Comparison of ENCODE assay signal across 19 cellular contexts in genomic region chr15:65259367-65259781, GRCh38. TPM values are rescaled to one million over a fixed set of nuclear protein-coding genes. Genes with fewer than 3 reads are reported as not detected.
DNase-seq lines count a peak whose midpoint lies in the region; ATAC-seq and TF ChIP-seq lines count a peak whose summit lies in the region.
"Had no signal": no experiment of that assay in that cellular context is flagged by ENCODE, and none has a peak within 500 bp of the region (broad histone marks: within the 10 kb centered on the region; RNA-seq: fewer than 3 reads in every experiment).

No MANE protein-coding gene starts in this region.

- CTCF ChIA-PET in naive thymus-derived CD4-positive, alpha-beta T cell (lab: Charles Lee) = interaction anchor here (0.8 kb wide), 2 partner anchors 12 to 595 kb away, joined by 3 read pairs; no protein-coding TSS in a partner anchor
- CTCF ChIA-PET in activated naive CD4-positive, alpha-beta T cell treated with anti-CD3 and anti-CD28 coated beads, Interleukin-2, amount 10 ng/mL, durations not matched to agents 7 days and 5 days (lab: Charles Lee) = interaction anchor here (1.3 to 2.0 kb wide), 2 partner anchors 10 to 12 kb away, joined by 4 read pairs; no protein-coding TSS in a partner anchor

- no peak overlapping the region for H2AFZ ChIP-seq in GM23248

- intact Hi-C loops in heart left ventricle (cut with DNase I) = no loop called here
- intact Hi-C loops in naive thymus-derived CD4-positive, alpha-beta T cell (cut with micrococcal nuclease) = no loop called here

- no peaks in the 10 kb centered on the region for H4K20me1 ChIP-seq in GM23248 (ENCODE audit: insufficient read depth)

- 47 to 56% methylated on average over 7 of the region's 7 CpGs for WGBS in GM23248 (ENCODE audit: low coverage in 1 of 2, low lambda C conversion rate in 2 of 2, missing lambda C conversion rate in 2 of 2), 2 experiments
- WGBS in heart left ventricle, 4 donors = 81 to 90% (median 86%) methylated on average over 7 of the region's 7 CpGs

- DNase-seq in GM23248 = peak; percentile 44
- peak in 1 of 5 donors; percentile 50 for DNase-seq in heart left ventricle
- DNase-seq in mucosa of gallbladder (ENCODE audit: low spot score) = peak; percentile 48
- DNase-seq in naive thymus-derived CD4-positive, alpha-beta T cell = no peak
- no peak for DNase-seq in NCI-H510A (lab: John Stamatoyannopoulos, UW)
- no peak for DNase-seq in activated naive CD4-positive, alpha-beta T cell treated with anti-CD3 and anti-CD28 coated beads, Interleukin-2, amount 10 ng/mL, durations not matched to agents 7 days and 5 days
- DNase-seq: Calu3; immature natural killer cell; SHP77 treated with DMSO at 0.1 percent for 48 hours; stimulated activated naive CD4-positive, alpha-beta T cell treated with Interleukin-2 at 50 U/mL for 16 hours; T-helper 17 cell had no signal

- in situ Hi-C loops in GM23248 (cut with MboI) = no loop called here

- H3K9me3 Mint-ChIP-seq in naive thymus-derived CD4-positive, alpha-beta T cell = no peaks in the 10 kb centered on the region
- no peaks in the 10 kb centered on the region for H3K9me3 Mint-ChIP-seq in activated naive CD4-positive, alpha-beta T cell treated with anti-CD3 and anti-CD28 coated beads, Interleukin-2, amount 10 ng/mL, durations not matched to agents 7 days and 5 days
- H3K9me3 Mint-ChIP-seq: immature natural killer cell, WTC11 had no signal

- POLR2A ChIA-PET in naive thymus-derived CD4-positive, alpha-beta T cell (lab: Charles Lee) = no interaction called here

- no peaks in the 10 kb centered on the region for H3K9me2 ChIP-seq in GM23248 (ENCODE audit: insufficient read depth)

- peaks cover 6% of the 10 kb centered on the region; the same call in 1 of the 2 replicates for H3K4me1 ChIP-seq in GM23248 (ENCODE audit: insufficient read depth)
- peaks cover 0 to 30% (median 2%) of the 10 kb centered on the region in 12 donors for H3K4me1 ChIP-seq in heart left ventricle
- H3K4me1 ChIP-seq in subcutaneous abdominal adipose tissue (ENCODE audit: control insufficient read depth in 5 of 5, insufficient read depth in 5 of 5, low read length in 5 of 5) = peaks cover 8 to 42% (median 26%) of the 10 kb centered on the region in 5 donors
- H3K4me1 ChIP-seq in naive thymus-derived CD4-positive, alpha-beta T cell (ENCODE audit: control insufficient read depth in 2 of 2, insufficient read depth in 2 of 2, low read length in 2 of 2) = no peaks in the 10 kb centered on the region

- no peaks in the 10 kb centered on the region for H3K27me3 Mint-ChIP-seq in naive thymus-derived CD4-positive, alpha-beta T cell
- no peaks in the 10 kb centered on the region for H3K27me3 Mint-ChIP-seq in activated naive CD4-positive, alpha-beta T cell treated with anti-CD3 and anti-CD28 coated beads, Interleukin-2, amount 10 ng/mL, durations not matched to agents 7 days and 5 days
- H3K27me3 Mint-ChIP-seq: T-helper 17 cell had no signal

- no peak overlapping the region for H3K4me3 Mint-ChIP-seq in naive thymus-derived CD4-positive, alpha-beta T cell
- no peak overlapping the region for H3K4me3 Mint-ChIP-seq in activated naive CD4-positive, alpha-beta T cell treated with anti-CD3 and anti-CD28 coated beads, Interleukin-2, amount 10 ng/mL, durations not matched to agents 7 days and 5 days
- H3K4me3 Mint-ChIP-seq: immature natural killer cell, T-helper 17 cell, WTC11 had no signal

- no peak overlapping the region for H3K27ac ChIP-seq in GM23248
- peak overlapping the region in 9 of 12 donors; percentile 8 to 85 (median 52) for H3K27ac ChIP-seq in heart left ventricle
- H3K27ac ChIP-seq in subcutaneous abdominal adipose tissue (ENCODE audit: low read depth, low read length) = peak overlapping the region; percentile 86
- no peak overlapping the region for H3K27ac ChIP-seq in naive thymus-derived CD4-positive, alpha-beta T cell (ENCODE audit: low read depth, low read length)

- peaks cover 6 to 68% (median 53%) of the 10 kb centered on the region in 5 donors for H3K36me3 Mint-ChIP-seq in naive thymus-derived CD4-positive, alpha-beta T cell
- peaks cover 38% of the 10 kb centered on the region for H3K36me3 Mint-ChIP-seq in activated naive CD4-positive, alpha-beta T cell treated with anti-CD3 and anti-CD28 coated beads, Interleukin-2, amount 10 ng/mL, durations not matched to agents 7 days and 5 days

- H3K27me3 ChIP-seq in GM23248 (replicated peaks; ENCODE audit: insufficient read depth) (no peaks in the 10 kb centered on the region), heart left ventricle (no peaks in the 10 kb centered on the region), subcutaneous abdominal adipose tissue (ENCODE audit: control insufficient read depth in 5 of 5, insufficient read depth in 4 of 5, low read length in 5 of 5) (no peaks in the 10 kb centered on the region)
- H3K27me3 ChIP-seq in naive thymus-derived CD4-positive, alpha-beta T cell (ENCODE audit: control insufficient read depth in 2 of 2, insufficient read depth in 2 of 2, low read length in 2 of 2) = no peaks in the 10 kb centered on the region
- H3K27me3 ChIP-seq: adrenal gland had no signal

- no peaks in the 10 kb centered on the region for H3K79me2 ChIP-seq in GM23248 (ENCODE audit: insufficient read depth)

- no peak for TF ChIP-seq CTCF in heart left ventricle (IDR thresholded peaks at IDR 0.05)

- H3K4me1 Mint-ChIP-seq in naive thymus-derived CD4-positive, alpha-beta T cell = peaks cover 0 to 2% (median 0%) of the 10 kb centered on the region in 7 donors
- peaks cover 2% of the 10 kb centered on the region for H3K4me1 Mint-ChIP-seq in activated naive CD4-positive, alpha-beta T cell treated with anti-CD3 and anti-CD28 coated beads, Interleukin-2, amount 10 ng/mL, durations not matched to agents 7 days and 5 days
- H3K4me1 Mint-ChIP-seq: immature natural killer cell had no signal

- no peak overlapping the region for H3K4me2 ChIP-seq in GM23248 (ENCODE audit: unreplicated experiment)

- TF ChIP-seq POLR2A in heart left ventricle (IDR thresholded peaks at IDR 0.05) = no peak

- H3K9me3 ChIP-seq in GM23248 (ENCODE audit: low read depth) (no peaks in the 10 kb centered on the region), heart left ventricle (no peaks in the 10 kb centered on the region), subcutaneous abdominal adipose tissue (ENCODE audit: control insufficient read depth in 5 of 5, low read length in 5 of 5) (no peaks in the 10 kb centered on the region)
- H3K9me3 ChIP-seq in naive thymus-derived CD4-positive, alpha-beta T cell (ENCODE audit: control insufficient read depth in 2 of 3, low read length in 3 of 3) = no peaks in the 10 kb centered on the region
- H3K9me3 ChIP-seq: adrenal gland had no signal

- no peak overlapping the region for H3K27ac Mint-ChIP-seq in naive thymus-derived CD4-positive, alpha-beta T cell
- H3K27ac Mint-ChIP-seq in activated naive CD4-positive, alpha-beta T cell treated with anti-CD3 and anti-CD28 coated beads, Interleukin-2, amount 10 ng/mL, durations not matched to agents 7 days and 5 days = no peak overlapping the region
- H3K27ac Mint-ChIP-seq: immature natural killer cell, T-helper 17 cell had no signal

- no peak overlapping the region for H3K4me3 ChIP-seq in GM23248
- H3K4me3 ChIP-seq in heart left ventricle = no peak overlapping the region
- H3K4me3 ChIP-seq in subcutaneous abdominal adipose tissue (ENCODE audit: low read depth in 1 of 5, low read length in 5 of 5) = no peak overlapping the region
- H3K4me3 ChIP-seq in naive thymus-derived CD4-positive, alpha-beta T cell (ENCODE audit: low read length) = no peak overlapping the region
- H3K4me3 ChIP-seq: adrenal gland had no signal

- H3K36me3 ChIP-seq in GM23248 (ENCODE audit: low read depth) (no peaks in the 10 kb centered on the region), heart left ventricle (peaks cover 0 to 61% (median 44%) of the 10 kb centered on the region in 9 donors), subcutaneous abdominal adipose tissue (ENCODE audit: control insufficient read depth in 5 of 5, insufficient read depth in 5 of 5, low read length in 5 of 5) (peaks cover 0 to 52% (median 32%) of the 10 kb centered on the region in 5 donors)
- H3K36me3 ChIP-seq in naive thymus-derived CD4-positive, alpha-beta T cell (ENCODE audit: control insufficient read depth in 2 of 3, insufficient read depth in 3 of 3, low read length in 3 of 3) = peaks cover 8 to 77% (median 13%) of the 10 kb centered on the region in 3 experiments

- H3K9ac ChIP-seq in GM23248 (no peak overlapping the region), subcutaneous abdominal adipose tissue (ENCODE audit: low read length in 5 of 5) (peak overlapping the region in 1 of 5 donors; percentile 34)

- ATAC-seq in heart left ventricle (peak; percentile 21 to 43 (median 30)), HG03139 (IDR thresholded peaks at IDR 0.05; ENCODE audit: unreplicated experiment) (no peak)
- no peak for ATAC-seq in naive thymus-derived CD4-positive, alpha-beta T cell
- ATAC-seq: T-helper 17 cell, WTC11 had no signal

- peaks cover 6% of the 10 kb centered on the region; the same call in 1 of the 2 replicates for H3F3A ChIP-seq in GM23248 (ENCODE audit: insufficient read depth)

RNA-seq across cellular contexts. Expression of gene PARP16, which starts 27.3 kb away (rescaled TPM):
- total RNA-seq in GM23248 (2014; rRNA removed; shearing (Covaris generic)) = 3.8 and 5.6 TPM in 2 replicates
- 7.1 and 7.7 TPM in 2 replicates for polyA plus RNA-seq in GM23248 (2016; fragmentation: Nextera tagmentation; extraction: Ambion mirVana)
- 1 to 10 TPM; 2.7 to 7.0 (median 4.8) TPM for total RNA-seq in heart left ventricle
- polyA plus RNA-seq in heart left ventricle = 1 to 10 TPM; 3.0 to 4.8 TPM
- total RNA-seq in mucosa of gallbladder = 12.4 TPM
- total RNA-seq in naive thymus-derived CD4-positive, alpha-beta T cell = 10 to 100 TPM; 10.9 to 21.5 (median 15.7) TPM
- 10 to 100 TPM; 28.1 to 45.7 TPM for polyA plus RNA-seq in naive thymus-derived CD4-positive, alpha-beta T cell

RNA-seq across cellular contexts. Expression of gene RNU5A-1, which starts 36.5 kb away (rescaled TPM):
- total RNA-seq in GM23248 (2014; rRNA removed; shearing (Covaris generic)) = not detected in 2 replicates
- polyA plus RNA-seq in GM23248 (2016; fragmentation: Nextera tagmentation; extraction: Ambion mirVana) (not detected in 2 replicates), heart left ventricle (not detected)
- total RNA-seq in heart left ventricle (not detected), mucosa of gallbladder (not detected)
- not detected for total RNA-seq in naive thymus-derived CD4-positive, alpha-beta T cell
- not detected for polyA plus RNA-seq in naive thymus-derived CD4-positive, alpha-beta T cell
- total RNA-seq: adrenal gland, Calu3, cerebellum, glomerular endothelial cell, M059J, T-helper 17 cell, WTC11 had no signal
- polyA plus RNA-seq: adrenal gland, AG04450, immature natural killer cell had no signal

RNA-seq across cellular contexts. Expression of gene RNU5B-1, which starts 45.1 kb away (rescaled TPM):
- total RNA-seq in GM23248 (2014; rRNA removed; shearing (Covaris generic)) = not detected in 2 replicates
- polyA plus RNA-seq in GM23248 (2016; fragmentation: Nextera tagmentation; extraction: Ambion mirVana) (not detected in 2 replicates), heart left ventricle (not detected)
- total RNA-seq in heart left ventricle (10 to 100 TPM in 2 of 9 donors, not detected in 7; 18.6 to 30.4 TPM), mucosa of gallbladder (18.4 TPM)
- total RNA-seq in naive thymus-derived CD4-positive, alpha-beta T cell = 10 to 100 TPM in 1 of 5 experiments, not detected in 4; 18.9 TPM
- not detected for polyA plus RNA-seq in naive thymus-derived CD4-positive, alpha-beta T cell
- total RNA-seq: cerebellum, glomerular endothelial cell, M059J, T-helper 17 cell, WTC11 had no signal
- polyA plus RNA-seq: adrenal gland, AG04450, immature natural killer cell had no signal

RNA-seq across cellular contexts. Expression of gene CILP, which starts 48.1 kb away (rescaled TPM):
- total RNA-seq in GM23248 (2014; rRNA removed; shearing (Covaris generic)) = under 0.01 and 0.11 TPM in 2 replicates
- polyA plus RNA-seq in GM23248 (2016; fragmentation: Nextera tagmentation; extraction: Ambion mirVana) = 0.09 TPM in 1 of 2 replicates, not detected in the other
- 10 to 100 TPM in 6 of 9 donors, 1 to 10 TPM in 3; 6.2 to 58.5 (median 12.3) TPM for total RNA-seq in heart left ventricle
- 10 to 100 TPM in 1 of 2 donors, under 1 TPM in 1; 0.76 to 12.0 TPM for polyA plus RNA-seq in heart left ventricle
- 19.2 TPM for total RNA-seq in mucosa of gallbladder
- total RNA-seq in naive thymus-derived CD4-positive, alpha-beta T cell = under 1 TPM; 0.05 to 0.49 (median 0.44) TPM
- polyA plus RNA-seq in naive thymus-derived CD4-positive, alpha-beta T cell = under 1 TPM in 1 of 2 donors, not detected in 1; 0.10 TPM
- total RNA-seq: WTC11 had no signal

Comparison
In these comparisons a context has a peak if more than half of its experiments do, and no peak if none do; other contexts are left out.
1. DNase-seq: peak in GM23248 (single experiment) and mucosa of gallbladder (single experiment); none in naive thymus-derived CD4-positive, alpha-beta T cell (0 of 9), NCI-H510A (single experiment) and activated naive CD4-positive, alpha-beta T cell treated with anti-CD3 and anti-CD28 coated beads, Interleukin-2, amount 10 ng/mL, durations not matched to agents 7 days and 5 days (single experiment).
2. H3K27ac ChIP-seq: peak in heart left ventricle (9 of 12) and subcutaneous abdominal adipose tissue (single experiment); none in GM23248 (single experiment) and naive thymus-derived CD4-positive, alpha-beta T cell (single experiment).
3. ATAC-seq: peak in heart left ventricle (4 of 4); none in naive thymus-derived CD4-positive, alpha-beta T cell (single experiment) and HG03139 (single experiment).